ENCODE assay signal across 8 cellular contexts in the genomic region with DNA sequence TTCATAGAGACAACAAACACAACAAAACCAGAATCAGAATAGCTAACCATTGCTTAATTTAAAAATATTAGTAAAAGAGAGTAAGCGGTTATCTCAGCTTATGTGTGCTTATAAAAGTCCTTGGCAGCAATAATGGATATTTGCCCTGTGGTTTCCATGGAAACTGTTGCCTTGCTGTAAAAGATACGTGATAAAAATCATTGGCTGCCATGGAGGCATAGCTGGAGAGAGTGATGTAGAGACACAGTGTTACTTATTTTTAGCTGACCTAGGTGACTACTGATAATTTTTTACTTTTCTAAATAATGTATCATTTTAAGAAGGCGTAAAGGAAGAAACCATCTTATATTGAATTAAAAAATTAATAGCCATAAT.
DNase-seq lines count a peak whose midpoint lies in the region; ATAC-seq and TF ChIP-seq lines count a peak whose summit lies in the region.

No MANE protein-coding gene starts in this region.

- H3K9me3 Mint-ChIP-seq in GM23338 = no peaks in the 10 kb centered on the region

- no peaks in the 10 kb centered on the region for H3K27me3 ChIP-seq in GM23338 (ENCODE audit: insufficient read depth)

- H4K20me1 ChIP-seq in GM23338 (replicated peaks; ENCODE audit: insufficient read depth) = peaks cover 4% of the 10 kb centered on the region; the same call in 1 of the 2 replicates

- peak; percentile 43 for DNase-seq in GM23338 (ENCODE audit: low spot score)
- peak; percentile 78 for DNase-seq in NCI-H446 treated with DMSO at 0.1 percent for 48 hours (lab: John Stamatoyannopoulos, UW)
- peak; percentile 41 to 69 for DNase-seq in erythroblast (lab: John Stamatoyannopoulos, UW)
- peak; percentile 51 for DNase-seq in retinal pigment epithelial cell (ENCODE audit: low read depth)
- DNase-seq in AG08396 (ENCODE audit: low spot score) = no peak
- DNase-seq in GM13977 (ENCODE audit: low spot score) = no peak
- no peak for DNase-seq in stimulated activated CD4-positive, alpha-beta T cell treated with anti-CD3 and anti-CD28 coated beads, Interleukin-4, amount 100 ng/mL, for 1 hour

- no peaks in the 10 kb centered on the region for H3K27me3 Mint-ChIP-seq in GM23338 (ENCODE audit: insufficient read depth, low read depth, poor library complexity)

- H3K9me2 ChIP-seq in GM23338 (ENCODE audit: insufficient read depth) = no peaks in the 10 kb centered on the region

- TF ChIP-seq POLR2A in erythroblast (IDR thresholded peaks at IDR 0.05; ENCODE audit: low read length) = no peak

- in situ Hi-C loops in GM13977 (cut with MboI; ENCODE audit: low pct_unique_long_range_greater_than_20kb, low sequenced_read_pairs, unreplicated experiment) = loop anchor here (25.0 kb wide), 1 partner anchor 272 kb away; no protein-coding TSS in a partner anchor

- no peak overlapping the region for H3K4me2 ChIP-seq in GM23338

- H3K27ac Mint-ChIP-seq in GM23338 = peak overlapping the region; percentile 79; the same call in 1 of the 2 replicates

- H2AFZ ChIP-seq in GM23338 = no peak overlapping the region

- peaks cover 6% of the 10 kb centered on the region; the same call in 1 of the 2 replicates for H3F3A ChIP-seq in GM23338 (replicated peaks; ENCODE audit: low read depth)

- H3K4me3 Mint-ChIP-seq in GM23338 = no peak overlapping the region; the same call in 2 of the 3 replicates

- no peaks in the 10 kb centered on the region for H3K36me3 Mint-ChIP-seq in GM23338 (ENCODE audit: low read depth)

- no peaks in the 10 kb centered on the region for H3K36me3 ChIP-seq in GM23338 (ENCODE audit: insufficient read depth)

- ATAC-seq in GM23338 (no peak; the same call in 2 of the 3 replicates), GM18870 (IDR thresholded peaks at IDR 0.05; ENCODE audit: unreplicated experiment) (no peak)

- H3K4me1 ChIP-seq in GM23338 (ENCODE audit: insufficient read depth) = peaks cover 26% of the 10 kb centered on the region; the same call in 1 of the 2 replicates

- TF ChIP-seq CTCF in GM23338 (conservative IDR thresholded peaks at IDR 0.05; ENCODE audit: low read depth in 2 of 2) = no peak
- TF ChIP-seq CTCF in retinal pigment epithelial cell (conservative IDR thresholded peaks at IDR 0.05; ENCODE audit: low read depth, low read length) = no peak
- no peak for TF ChIP-seq CTCF in GM13977 (IDR thresholded peaks at IDR 0.05; ENCODE audit: extremely low read depth, insufficient read depth, missing control alignments)

- H3K4me1 Mint-ChIP-seq in GM23338 = peaks cover 24% of the 10 kb centered on the region

- H3K4me3 ChIP-seq in GM23338 (no peak overlapping the region), retinal pigment epithelial cell (ENCODE audit: low read length) (no peak overlapping the region)

- H3K79me2 ChIP-seq in GM23338 (replicated peaks; ENCODE audit: insufficient read depth) = peaks cover 9% of the 10 kb centered on the region

- H3K27ac ChIP-seq in GM23338 (ENCODE audit: low read depth) = peak overlapping the region; percentile 39

TF ChIP-seq in GM23338, 12 proteins besides CTCF, POLR2A, EP300 and RAD21 (continues in another document):
- no peak for TF ChIP-seq ZNF114 (CRISPR knock-in tag; IDR thresholded peaks at IDR 0.05)
- TF ChIP-seq, protein P1, sequence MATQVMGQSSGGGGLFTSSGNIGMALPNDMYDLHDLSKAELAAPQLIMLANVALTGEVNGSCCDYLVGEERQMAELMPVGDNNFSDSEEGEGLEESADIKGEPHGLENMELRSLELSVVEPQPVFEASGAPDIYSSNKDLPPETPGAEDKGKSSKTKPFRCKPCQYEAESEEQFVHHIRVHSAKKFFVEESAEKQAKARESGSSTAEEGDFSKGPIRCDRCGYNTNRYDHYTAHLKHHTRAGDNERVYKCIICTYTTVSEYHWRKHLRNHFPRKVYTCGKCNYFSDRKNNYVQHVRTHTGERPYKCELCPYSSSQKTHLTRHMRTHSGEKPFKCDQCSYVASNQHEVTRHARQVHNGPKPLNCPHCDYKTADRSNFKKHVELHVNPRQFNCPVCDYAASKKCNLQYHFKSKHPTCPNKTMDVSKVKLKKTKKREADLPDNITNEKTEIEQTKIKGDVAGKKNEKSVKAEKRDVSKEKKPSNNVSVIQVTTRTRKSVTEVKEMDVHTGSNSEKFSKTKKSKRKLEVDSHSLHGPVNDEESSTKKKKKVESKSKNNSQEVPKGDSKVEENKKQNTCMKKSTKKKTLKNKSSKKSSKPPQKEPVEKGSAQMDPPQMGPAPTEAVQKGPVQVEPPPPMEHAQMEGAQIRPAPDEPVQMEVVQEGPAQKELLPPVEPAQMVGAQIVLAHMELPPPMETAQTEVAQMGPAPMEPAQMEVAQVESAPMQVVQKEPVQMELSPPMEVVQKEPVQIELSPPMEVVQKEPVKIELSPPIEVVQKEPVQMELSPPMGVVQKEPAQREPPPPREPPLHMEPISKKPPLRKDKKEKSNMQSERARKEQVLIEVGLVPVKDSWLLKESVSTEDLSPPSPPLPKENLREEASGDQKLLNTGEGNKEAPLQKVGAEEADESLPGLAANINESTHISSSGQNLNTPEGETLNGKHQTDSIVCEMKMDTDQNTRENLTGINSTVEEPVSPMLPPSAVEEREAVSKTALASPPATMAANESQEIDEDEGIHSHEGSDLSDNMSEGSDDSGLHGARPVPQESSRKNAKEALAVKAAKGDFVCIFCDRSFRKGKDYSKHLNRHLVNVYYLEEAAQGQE (IDR thresholded peaks at IDR 0.05; ENCODE audit: unreplicated experiment) = no peak
- no peak for TF ChIP-seq EZH2 (IDR thresholded peaks at IDR 0.05; ENCODE audit: low read depth, unreplicated experiment)
- TF ChIP-seq NANOG (IDR thresholded peaks at IDR 0.05; ENCODE audit: borderline replicate concordance) = no peak
- TF ChIP-seq CREB1 (CRISPR knock-in tag; IDR thresholded peaks at IDR 0.05; ENCODE audit: low read depth) = no peak
- TF ChIP-seq ZNF462 (CRISPR knock-in tag; IDR thresholded peaks at IDR 0.05) = no peak
- no peak for TF ChIP-seq EZH2phosphoT487 (IDR thresholded peaks at IDR 0.05; ENCODE audit: unreplicated experiment)
- TF ChIP-seq ZNF331 (CRISPR knock-in tag; IDR thresholded peaks at IDR 0.05; ENCODE audit: low read depth) = no peak
- no peak for TF ChIP-seq JUNB (IDR thresholded peaks at IDR 0.05; ENCODE audit: unreplicated experiment)
- TF ChIP-seq STAT1 (IDR thresholded peaks at IDR 0.05; ENCODE audit: unreplicated experiment) = no peak

Comparison
In these comparisons a context has a peak if more than half of its experiments do, and no peak if none do; other contexts are left out.
1. DNase-seq: peak in GM23338 (single experiment), NCI-H446 treated with DMSO at 0.1 percent for 48 hours (single experiment), erythroblast (2 of 2) and retinal pigment epithelial cell (single experiment); none in AG08396 (single experiment), GM13977 (single experiment) and stimulated activated CD4-positive, alpha-beta T cell treated with anti-CD3 and anti-CD28 coated beads, Interleukin-4, amount 100 ng/mL, for 1 hour (single experiment).